Comparison of ENCODE assay signal across 8 cellular contexts in genomic region chr11:77589521-77590193, GRCh38. TPM values are rescaled to one million over a fixed set of nuclear protein-coding genes. Genes with fewer than 3 reads are reported as not detected.
DNase-seq lines count a peak whose midpoint lies in the region; ATAC-seq, FAIRE-seq and TF ChIP-seq lines count a peak whose summit lies in the region.

AQP11 (plus strand) TSS chr11:77589953; CDS start chr11:77589993, 40 bp downstream.

- H3K27ac ChIP-seq in DOHH2 (ENCODE audit: low read depth, low read length) (no peak within 1 kb of the TSS), substantia nigra (ENCODE audit: low read depth, low read length, poor library complexity, severe bottlenecking) (peak within 1 kb of the TSS; percentile 75)

- no peaks in the 10 kb centered on the region for H3F3A ChIP-seq in DOHH2 (ENCODE audit: control insufficient read depth, insufficient read depth)

- peak; percentile 78 for ATAC-seq in GM21786 (IDR thresholded peaks at IDR 0.05; ENCODE audit: unreplicated experiment)

- peak; percentile 94 for DNase-seq in KG1 (lab: John Stamatoyannopoulos, UW)
- DNase-seq in RPMI8226: peak; percentile 87
- peak in 3 of 4 experiments; percentile 7 to 36 (median 21) for DNase-seq in activated naive CD4-positive, alpha-beta T cell (lab: John Stamatoyannopoulos, UW)
- DNase-seq in frontal cortex (ENCODE audit: low spot score in 2 of 2): peak; percentile 77 to 85
- peak in 47 of 49 donors; percentile 48 to 88 (median 77) for DNase-seq in substantia nigra (lab: John Stamatoyannopoulos, UW)

- H2AFZ ChIP-seq in neuron (ENCODE audit: low read depth, low read length): no peak within 1 kb of the TSS

- H3K27me3 ChIP-seq in DOHH2 (ENCODE audit: control insufficient read depth, low read length): peaks cover 9% of the 10 kb centered on the region
- H3K27me3 ChIP-seq in neuron (ENCODE audit: insufficient read depth, low read length): no peaks in the 10 kb centered on the region

- FAIRE-seq in frontal cortex (lab: Jason Lieb, UNC): no peak

- no peaks in the 10 kb centered on the region for H3K9me3 ChIP-seq in DOHH2 (ENCODE audit: control insufficient read depth, insufficient read depth, low read length)
- peaks cover 2% of the 10 kb centered on the region for H3K9me3 ChIP-seq in neuron (ENCODE audit: low read length)

- H3K4me2 ChIP-seq in DOHH2 (ENCODE audit: low read length): peak within 1 kb of the TSS; percentile 62

- H3K36me3 ChIP-seq in DOHH2 (ENCODE audit: control insufficient read depth, low read length) (no peaks in the 10 kb centered on the region), neuron (ENCODE audit: insufficient read depth, low read length) (peaks cover 2% of the 10 kb centered on the region)

- H3K9me2 ChIP-seq in DOHH2 (replicated peaks; ENCODE audit: control insufficient read depth, low read length): no peaks in the 10 kb centered on the region

- peak within 1 kb of the TSS; percentile 73 for H3K4me3 ChIP-seq in DOHH2 (ENCODE audit: low read length)
- peak within 1 kb of the TSS; percentile 49 for H3K4me3 ChIP-seq in neuron (ENCODE audit: low read length)

- no peaks in the 10 kb centered on the region for H3K79me2 ChIP-seq in DOHH2 (ENCODE audit: control insufficient read depth, low read length)

- H4K20me1 ChIP-seq in DOHH2 (ENCODE audit: control insufficient read depth, insufficient read depth, low read depth, low read length): no peaks in the 10 kb centered on the region

- TF ChIP-seq CTCF in DOHH2 (IDR thresholded peaks at IDR 0.05; ENCODE audit: low read depth, low read length, poor library complexity, severe bottlenecking): no peak

- H3K4me1 ChIP-seq in DOHH2 (ENCODE audit: control insufficient read depth, low read length): peaks cover 15% of the 10 kb centered on the region
- H3K4me1 ChIP-seq in neuron (ENCODE audit: insufficient read depth, low read length): no peaks in the 10 kb centered on the region

RNA-seq across cellular contexts. Expression of gene AQP11, which starts in this region (rescaled TPM):
- 4.9 TPM for total RNA-seq in frontal cortex

Comparison
In these comparisons a context has a peak if more than half of its experiments do, and no peak if none do; other contexts are left out.
1. DNase-seq: peak in every context shown above with its lines; median percentile 94 in KG1; 87 in RPMI8226; 81 in frontal cortex; 77 in substantia nigra; 21 in activated naive CD4-positive, alpha-beta T cell.